Comparison of ENCODE assay signal across 8 cellular contexts in the genomic region with DNA sequence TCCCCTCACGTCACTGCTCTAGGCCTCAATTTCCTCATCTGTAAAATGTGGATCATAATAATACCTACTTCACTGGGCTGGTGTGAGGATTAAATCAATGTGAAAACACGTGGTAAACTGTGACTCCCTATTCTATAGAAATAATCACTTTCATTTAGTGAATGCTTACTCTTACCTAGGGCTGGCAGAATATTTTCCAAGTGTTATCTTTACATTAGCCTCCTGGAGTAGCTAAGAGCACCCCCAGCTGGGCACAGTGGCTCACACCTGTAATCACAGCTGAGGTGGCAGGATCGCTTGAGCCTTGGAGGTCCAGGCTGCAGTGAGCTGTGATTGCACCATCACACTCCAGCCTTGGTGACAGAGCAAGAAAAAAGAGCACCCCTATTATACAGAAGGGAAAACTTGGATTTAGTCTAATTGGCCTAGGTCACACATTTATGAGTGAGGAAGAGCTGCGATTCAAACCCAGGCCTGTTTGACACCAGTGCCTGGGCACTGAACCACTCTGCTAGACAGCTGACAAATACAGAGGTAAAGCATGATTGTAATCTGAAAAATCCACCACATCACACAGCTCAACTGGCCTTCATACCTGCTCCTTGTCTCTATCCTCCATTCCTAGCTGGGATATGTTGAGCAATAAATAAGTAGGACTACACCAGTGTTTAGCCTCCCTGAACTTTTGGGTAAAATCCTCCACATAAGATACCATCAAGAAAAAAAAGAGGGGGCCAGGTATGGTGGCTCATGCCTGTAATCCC. TPM values are rescaled to one million over a fixed set of nuclear protein-coding genes. Genes with fewer than 3 reads are reported as not detected.
A peak's percentile ranks its signal among the peaks of the same experiment; 100 is the strongest.
DNase-seq lines count a peak whose midpoint lies in the region; ATAC-seq and TF ChIP-seq lines count a peak whose summit lies in the region.

No MANE protein-coding gene starts in this region.

- H4K20me1 ChIP-seq in fibroblast of lung (ENCODE audit: control insufficient read depth, extremely low read depth, insufficient read depth, low read length) (no peaks in the 10 kb centered on the region), smooth muscle cell (ENCODE audit: low read depth) (no peaks in the 10 kb centered on the region)

- H3K9ac ChIP-seq in fibroblast of lung (ENCODE audit: insufficient read depth, low read length): no peak overlapping the region
- H3K9ac ChIP-seq in smooth muscle cell (ENCODE audit: low read depth): no peak overlapping the region

- peak in 3 of 4 donors; percentile 4 to 44 (median 28) for ATAC-seq in heart left ventricle
- no peak for ATAC-seq in Right ventricle myocardium inferior
- no peak for ATAC-seq in HG02642 (IDR thresholded peaks at IDR 0.05; ENCODE audit: poor library complexity, unreplicated experiment)
- ATAC-seq in GM21786 (IDR thresholded peaks at IDR 0.05; ENCODE audit: unreplicated experiment): no peak
- ATAC-seq in HG03571 (IDR thresholded peaks at IDR 0.05; ENCODE audit: unreplicated experiment): no peak

- H2AFZ ChIP-seq in fibroblast of lung (ENCODE audit: low read length): no peak overlapping the region
- no peak overlapping the region for H2AFZ ChIP-seq in smooth muscle cell (ENCODE audit: low read depth)

- no peaks in the 10 kb centered on the region for H3F3A ChIP-seq in smooth muscle cell (ENCODE audit: low read depth)

- H3K36me3 ChIP-seq in heart left ventricle (no peaks in the 10 kb centered on the region), fibroblast of lung (ENCODE audit: control insufficient read depth, insufficient read depth, low read length) (no peaks in the 10 kb centered on the region), smooth muscle cell (ENCODE audit: low read depth) (no peaks in the 10 kb centered on the region)

- H3K4me2 ChIP-seq in fibroblast of lung (ENCODE audit: extremely low read depth, insufficient read depth, low read length) (peak overlapping the region; percentile 94), smooth muscle cell (peak overlapping the region; percentile 97)

- H3K27me3 ChIP-seq in heart left ventricle (no peaks in the 10 kb centered on the region), fibroblast of lung (ENCODE audit: control insufficient read depth, insufficient read depth, low read length) (no peaks in the 10 kb centered on the region), smooth muscle cell (ENCODE audit: low read depth) (no peaks in the 10 kb centered on the region)

- peak overlapping the region in 7 of 12 donors; percentile 56 to 93 (median 71) for H3K4me3 ChIP-seq in heart left ventricle
- H3K4me3 ChIP-seq in fibroblast of lung (replicated peaks in 1 of 4; ENCODE audit: control extremely low read depth in 1 of 4, insufficient read depth in 1 of 4, low read depth in 3 of 4, low read length in 4 of 4): peak overlapping the region in 2 of 4 experiments; percentile 71 to 80
- H3K4me3 ChIP-seq in smooth muscle cell: peak overlapping the region; percentile 95

- intact Hi-C loops in heart left ventricle (cut with DNase I): loop anchor here in 2 of 10 donors (5.0 kb wide), 1 partner anchor 43 kb away; a partner anchor contains a TSS
- intact Hi-C loops in Right ventricle myocardium inferior (cut with DNase I): no loop called here

- H3K9me3 ChIP-seq in heart left ventricle (peaks cover 0 to 7% (median 0%) of the 10 kb centered on the region in 12 donors), fibroblast of lung (ENCODE audit: control insufficient read depth, insufficient read depth, low read depth, low read length) (no peaks in the 10 kb centered on the region), smooth muscle cell (replicated peaks; ENCODE audit: low read depth) (no peaks in the 10 kb centered on the region)

- no peak for TF ChIP-seq POLR2A in heart left ventricle (IDR thresholded peaks at IDR 0.05)

- peak in 10 of 12 donors; percentile 23 to 59 (median 32) for TF ChIP-seq CTCF in heart left ventricle (IDR thresholded peaks at IDR 0.05)
- peak in 1 of 2 donors; percentile 38 for TF ChIP-seq CTCF in fibroblast of lung (conservative IDR thresholded peaks at IDR 0.05 in 1 of 2, IDR thresholded peaks at IDR 0.05 in 1 of 2; ENCODE audit: low read depth in 1 of 2, low read length in 2 of 2)
- TF ChIP-seq CTCF in smooth muscle cell (IDR thresholded peaks at IDR 0.05; ENCODE audit: borderline replicate concordance, insufficient read depth, poor library complexity, severe bottlenecking): no peak

- H3K27ac ChIP-seq in heart left ventricle (peak overlapping the region in 8 of 12 donors; percentile 51 to 92 (median 88)), fibroblast of lung (ENCODE audit: insufficient read depth, low read length) (no peak overlapping the region), smooth muscle cell (ENCODE audit: low read depth) (no peak overlapping the region)

- 45 to 51% (median 47%) methylated on average over 4 of the region's 4 CpGs for WGBS in heart left ventricle, 4 donors
- WGBS in smooth muscle cell (ENCODE audit: low lambda C conversion rate): 57% methylated on average over 4 of the region's 4 CpGs

- H3K79me2 ChIP-seq in fibroblast of lung (ENCODE audit: control insufficient read depth, insufficient read depth, low read length) (no peaks in the 10 kb centered on the region), smooth muscle cell (ENCODE audit: low read depth) (peaks cover 7% of the 10 kb centered on the region)

- peak in 2 of 5 donors; percentile 47 to 49 for DNase-seq in heart left ventricle
- no peak for DNase-seq in Right ventricle myocardium inferior (ENCODE audit: missing footprints)
- DNase-seq in activated CD4-positive, alpha-beta T cell treated with anti-CD3 and anti-CD28 coated beads for 4 hours: peak; percentile 8 to 28
- peak in 1 of 2 donors; percentile 29 for DNase-seq in fibroblast of lung (ENCODE audit: low read depth in 2 of 2)
- no peak for DNase-seq in smooth muscle cell (lab: John Stamatoyannopoulos, UW; ENCODE audit: unreplicated experiment)

- peaks cover 0 to 34% (median 8%) of the 10 kb centered on the region in 12 donors for H3K4me1 ChIP-seq in heart left ventricle
- H3K4me1 ChIP-seq in fibroblast of lung (ENCODE audit: control insufficient read depth, extremely low read depth, insufficient read depth, low read length): peaks cover 4% of the 10 kb centered on the region
- H3K4me1 ChIP-seq in smooth muscle cell (ENCODE audit: low read depth): no peaks in the 10 kb centered on the region

RNA-seq across cellular contexts. Expression of a gene that starts 1.4 kb away (rescaled TPM):
- total RNA-seq in heart left ventricle (100 to 1,000 TPM; 122 to 318 (median 166) TPM), Right ventricle myocardium inferior (199 TPM), fibroblast of lung (28.8 and 46.6 TPM in 2 replicates), smooth muscle cell (39.2 and 49.5 TPM in 2 replicates)
- polyA plus RNA-seq in heart left ventricle (100 to 1,000 TPM in 1 of 2 donors, 10 to 100 TPM in 1; 91.0 to 201 TPM), fibroblast of lung (17.2 and 18.2 TPM in 2 replicates), smooth muscle cell (51.8 and 58.2 TPM in 2 replicates)
- polyA plus RNA-seq in fibroblast of lung (2012): 25.6 and 29.4 TPM in 2 replicates
- polyA minus RNA-seq in fibroblast of lung (ENCODE audit: low replicate concordance): 36.6 and 41.3 TPM in 2 replicates

RNA-seq across cellular contexts. Expression of a gene that starts 43.7 kb away (rescaled TPM):
- total RNA-seq in heart left ventricle (10 to 100 TPM; 17.6 to 24.3 (median 20.1) TPM), Right ventricle myocardium inferior (18.3 TPM), fibroblast of lung (17.5 and 23.8 TPM in 2 replicates), smooth muscle cell (29.5 and 30.3 TPM in 2 replicates)
- polyA plus RNA-seq in heart left ventricle (10 to 100 TPM; 30.6 to 34.9 TPM), fibroblast of lung (22.4 and 29.1 TPM in 2 replicates), smooth muscle cell (54.7 and 65.9 TPM in 2 replicates)
- polyA plus RNA-seq in fibroblast of lung (2012): 18.1 and 27.3 TPM in 2 replicates
- 12.8 and 26.6 TPM in 2 replicates for polyA minus RNA-seq in fibroblast of lung (ENCODE audit: low replicate concordance)

RNA-seq across cellular contexts. Expression of a gene that starts 44.9 kb away (rescaled TPM):
- 10 to 100 TPM in 5 of 9 donors, 1 to 10 TPM in 4; 7.4 to 15.0 (median 11.3) TPM for total RNA-seq in heart left ventricle
- 1 to 10 TPM; 4.6 to 6.5 TPM for polyA plus RNA-seq in heart left ventricle
- total RNA-seq in Right ventricle myocardium inferior: 11.3 TPM
- total RNA-seq in fibroblast of lung: 5.1 and 7.3 TPM in 2 replicates
- 4.8 and 5.6 TPM in 2 replicates for polyA plus RNA-seq in fibroblast of lung
- 3.5 and 4.3 TPM in 2 replicates for polyA plus RNA-seq in fibroblast of lung (2012)
- polyA minus RNA-seq in fibroblast of lung (ENCODE audit: low replicate concordance): 13.9 and 16.6 TPM in 2 replicates
- total RNA-seq in smooth muscle cell: 40.3 and 41.6 TPM in 2 replicates
- 18.2 and 25.1 TPM in 2 replicates for polyA plus RNA-seq in smooth muscle cell

Comparison
In these comparisons a context has a peak if more than half of its experiments do, and no peak if none do; other contexts are left out.
1. ATAC-seq: peak in heart left ventricle (3 of 4); none in Right ventricle myocardium inferior (single experiment), HG02642 (single experiment), GM21786 (single experiment) and HG03571 (single experiment).
2. DNase-seq: peak in activated CD4-positive, alpha-beta T cell treated with anti-CD3 and anti-CD28 coated beads for 4 hours (2 of 2); none in Right ventricle myocardium inferior (single experiment) and smooth muscle cell (single experiment).
3. H3K27ac ChIP-seq: peak in heart left ventricle (8 of 12); none in fibroblast of lung (single experiment) and smooth muscle cell (single experiment).